Comparison of ENCODE assay signal across 18 cellular contexts in genomic region chr16:69939821-69940585, GRCh38. TPM values are rescaled to one million over a fixed set of nuclear protein-coding genes. Genes with fewer than 3 reads are reported as not detected.
A peak's percentile ranks its signal among the peaks of the same experiment; 100 is the strongest.
DNase-seq lines count a peak whose midpoint lies in the region; ATAC-seq and TF ChIP-seq lines count a peak whose summit lies in the region.
"Had no signal": no experiment of that assay in that cellular context is flagged by ENCODE, and none has a peak within 500 bp of the region (broad histone marks: within the 10 kb centered on the region; RNA-seq: fewer than 3 reads in every experiment).

No MANE protein-coding gene starts in this region.

- POLR2A ChIA-PET in T-cell (lab: Charles Lee): no interaction called here

- H3K9me3 Mint-ChIP-seq in stimulated activated naive CD8-positive, alpha-beta T cell treated with anti-CD3 and anti-CD28 coated beads, Interleukin-15, amount 100 ng/mL, for 72 hours: no peaks in the 10 kb centered on the region
- H3K9me3 Mint-ChIP-seq in chondrocyte (ENCODE audit: low read depth) (no peaks in the 10 kb centered on the region), T-cell (no peaks in the 10 kb centered on the region), CD14-positive monocyte (no peaks in the 10 kb centered on the region)
- H3K9me3 Mint-ChIP-seq: CD4-positive, alpha-beta T cell; H9 had no signal

- no peak overlapping the region for H3K4me3 Mint-ChIP-seq in stimulated activated naive CD8-positive, alpha-beta T cell treated with anti-CD3 and anti-CD28 coated beads, Interleukin-15, amount 100 ng/mL, for 72 hours
- H3K4me3 Mint-ChIP-seq in chondrocyte (ENCODE audit: unreplicated experiment) (no peak overlapping the region), T-cell (no peak overlapping the region), CD14-positive monocyte (no peak overlapping the region)
- H3K4me3 Mint-ChIP-seq: B cell; CD4-positive, alpha-beta T cell; H9 had no signal

- CTCF ChIA-PET in T-cell (lab: Charles Lee): no interaction called here

- no peaks in the 10 kb centered on the region for H3K27me3 Mint-ChIP-seq in stimulated activated naive CD8-positive, alpha-beta T cell treated with anti-CD3 and anti-CD28 coated beads, Interleukin-15, amount 100 ng/mL, for 72 hours
- H3K27me3 Mint-ChIP-seq in chondrocyte (ENCODE audit: low read depth): no peaks in the 10 kb centered on the region
- H3K27me3 Mint-ChIP-seq in T-cell: no peaks in the 10 kb centered on the region
- peaks cover 0 to 2% (median 0%) of the 10 kb centered on the region in 3 donors for H3K27me3 Mint-ChIP-seq in CD14-positive monocyte (ENCODE audit: low read depth in 3 of 3)
- H3K27me3 Mint-ChIP-seq: B cell; CD4-positive, alpha-beta T cell had no signal

- DNase-seq in stimulated activated naive CD8-positive, alpha-beta T cell treated with anti-CD3 and anti-CD28 coated beads, Interleukin-15, amount 100 ng/mL, for 72 hours: no peak
- DNase-seq in stimulated activated naive CD8-positive, alpha-beta T cell treated with anti-CD3 and anti-CD28 coated beads, Interleukin-15, Interleukin-2, amounts not matched to agents 100 U/mL and 50 U/mL, for 24 hours: no peak
- peak; percentile 81 for DNase-seq in chondrocyte (ENCODE audit: low spot score)
- DNase-seq in sciatic nerve (ENCODE audit: low spot score): peak; percentile 59
- no peak for DNase-seq in T-cell
- DNase-seq in CD14-positive monocyte (ENCODE audit: low spot score): no peak
- DNase-seq: CD4-positive, alpha-beta T cell; DMS153; GF-D8; H9; NCI-H1417 treated with DMSO at 0.1 percent for 48 hours; NCI-H187 treated with DMSO at 0.1 percent for 48 hours; NCI-H226; NCI-H524; SHP77 treated with DMSO at 0.1 percent for 48 hours had no signal

- no peaks in the 10 kb centered on the region for H3K4me1 Mint-ChIP-seq in stimulated activated naive CD8-positive, alpha-beta T cell treated with anti-CD3 and anti-CD28 coated beads, Interleukin-15, amount 100 ng/mL, for 72 hours
- H3K4me1 Mint-ChIP-seq in chondrocyte (ENCODE audit: low read depth) (peaks cover 11% of the 10 kb centered on the region), T-cell (no peaks in the 10 kb centered on the region), CD14-positive monocyte (no peaks in the 10 kb centered on the region)
- H3K4me1 Mint-ChIP-seq: B cell had no signal

- intact Hi-C loops in sciatic nerve (cut with DNase I): no loop called here
- intact Hi-C loops in CD14-positive monocyte (cut with micrococcal nuclease): no loop called here

- ATAC-seq in stimulated activated naive CD8-positive, alpha-beta T cell treated with anti-CD3 and anti-CD28 coated beads, Interleukin-15, amount 100 ng/mL, for 72 hours: peak; percentile 33
- ATAC-seq in stimulated activated naive CD8-positive, alpha-beta T cell treated with anti-CD3 and anti-CD28 coated beads, Interleukin-15, Interleukin-2, amounts not matched to agents 100 U/mL and 50 U/mL, for 24 hours: no peak
- ATAC-seq in sciatic nerve: no peak
- ATAC-seq in T-cell (replicated peaks in 1 of 4): no peak
- ATAC-seq in GM18868 (IDR thresholded peaks at IDR 0.05; ENCODE audit: unreplicated experiment): no peak

- no peak for TF ChIP-seq CTCF in chondrocyte (IDR thresholded peaks at IDR 0.05)
- no peak for TF ChIP-seq CTCF in CD14-positive monocyte (IDR thresholded peaks at IDR 0.05)

- H3K36me3 Mint-ChIP-seq in chondrocyte (ENCODE audit: low read depth) (peaks cover 32% of the 10 kb centered on the region), T-cell (peaks cover 35% of the 10 kb centered on the region), CD14-positive monocyte (peaks cover 66 to 83% of the 10 kb centered on the region in 2 donors)

- no peak overlapping the region for H3K27ac Mint-ChIP-seq in stimulated activated naive CD8-positive, alpha-beta T cell treated with anti-CD3 and anti-CD28 coated beads, Interleukin-15, amount 100 ng/mL, for 72 hours
- no peak overlapping the region for H3K27ac Mint-ChIP-seq in chondrocyte (ENCODE audit: unreplicated experiment)
- no peak overlapping the region for H3K27ac Mint-ChIP-seq in T-cell
- peak overlapping the region in 1 of 7 donors; percentile 42 for H3K27ac Mint-ChIP-seq in CD14-positive monocyte
- H3K27ac Mint-ChIP-seq: B cell; CD4-positive, alpha-beta T cell had no signal

RNA-seq across cellular contexts. Expression of gene CLEC18A, which starts 11.1 kb away (rescaled TPM):
- 3.5 to 4.5 TPM (median 4.3 TPM) in 3 replicates for total RNA-seq in chondrocyte
- total RNA-seq in sciatic nerve: 1.2 TPM
- total RNA-seq in T-cell: 1 to 10 TPM; 2.0 to 3.7 (median 2.8) TPM
- polyA plus RNA-seq in CD14-positive monocyte: not detected
- total RNA-seq: HT-29 had no signal

Comparison
In these comparisons a context has a peak if more than half of its experiments do, and no peak if none do; other contexts are left out.
1. DNase-seq: peak in chondrocyte (single experiment) and sciatic nerve (single experiment); none in stimulated activated naive CD8-positive, alpha-beta T cell treated with anti-CD3 and anti-CD28 coated beads, Interleukin-15, amount 100 ng/mL, for 72 hours (0 of 2), stimulated activated naive CD8-positive, alpha-beta T cell treated with anti-CD3 and anti-CD28 coated beads, Interleukin-15, Interleukin-2, amounts not matched to agents 100 U/mL and 50 U/mL, for 24 hours (single experiment), T-cell (0 of 34) and CD14-positive monocyte (single experiment).